Comparison of ENCODE assay signal across 10 cellular contexts in the genomic region with DNA sequence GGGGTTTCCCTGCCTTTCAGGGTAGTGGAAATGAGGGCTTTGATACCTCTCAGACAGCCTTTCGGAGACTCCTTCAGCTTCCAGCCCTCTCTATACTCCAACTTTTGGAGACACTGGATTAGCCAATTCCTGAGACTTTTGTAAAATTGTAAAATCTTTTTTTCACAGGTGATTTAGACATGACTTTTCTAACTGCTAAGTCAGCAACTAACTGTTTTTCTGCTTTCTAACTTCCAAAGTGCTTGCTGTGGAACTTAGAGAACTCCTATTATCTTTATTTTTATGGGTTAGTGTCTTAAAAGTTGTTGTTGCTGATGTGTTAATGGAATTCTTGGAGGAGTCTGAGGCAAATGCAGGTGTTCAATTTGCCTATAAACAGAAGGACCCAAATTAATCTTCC.
"Had no signal": no experiment of that assay in that cellular context is flagged by ENCODE, and none has a peak within 500 bp of the region (broad histone marks: within the 10 kb centered on the region; RNA-seq: fewer than 3 reads in every experiment).

No MANE protein-coding gene starts in this region.

- H3K9me3 Mint-ChIP-seq: HFFc6 had no signal

- H3K4me3 ChIP-seq: GM23248, HAP-1, K562 had no signal

- H2AFZ ChIP-seq: GM23248 had no signal

- H3K9me3 ChIP-seq: HAP-1 had no signal

- FAIRE-seq: K562 had no signal

- DNase-seq: GM23248, GOT3, H7, HFFc6, IMR-90, KG1 had no signal

- H3K27ac ChIP-seq: GM23248, HL-60 had no signal

- H3K36me3 ChIP-seq: HAP-1 had no signal

- H3K4me3 Mint-ChIP-seq: HFFc6 had no signal

- H3K9ac ChIP-seq: GM23248 had no signal

- H3K4me1 ChIP-seq: HAP-1 had no signal

- H3K27ac Mint-ChIP-seq: HFFc6 had no signal

- ATAC-seq: HCT116, K562 had no signal
